ENCODE assay signal across 14 cellular contexts in genomic region chr2:46007412-46007811, GRCh38.
"Had no signal": no experiment of that assay in that cellular context is flagged by ENCODE, and none has a peak within 500 bp of the region (broad histone marks: within the 10 kb centered on the region; RNA-seq: fewer than 3 reads in every experiment).

No MANE protein-coding gene starts in this region.

- H3K9me3 Mint-ChIP-seq: immature natural killer cell, natural killer cell, neural crest cell had no signal

- DNase-seq: colonic mucosa; dermis blood vessel endothelial cell; foreskin keratinocyte; immature natural killer cell; natural killer cell; nucleus accumbens; pancreas; right cardiac atrium; small intestine; stimulated activated CD4-positive, alpha-beta T cell treated with anti-CD3 and anti-CD28 coated beads, Interleukin-12 subunit alpha, Interleukin-12 subunit beta, amount 100 ng/mL, for 4 hours; stimulated activated naive CD4-positive, alpha-beta T cell treated with Interleukin-2 at 50 U/mL for 16 hours; uterus had no signal

- ATAC-seq: foreskin keratinocyte, natural killer cell, pancreas, right cardiac atrium had no signal

- H3K4me3 Mint-ChIP-seq: immature natural killer cell, natural killer cell, neural crest cell had no signal

- H3K4me1 Mint-ChIP-seq: immature natural killer cell, natural killer cell, neural crest cell had no signal

- H3K27ac Mint-ChIP-seq: immature natural killer cell, natural killer cell, progenitor cell of endocrine pancreas had no signal
